ENCODE assay signal across 24 cellular contexts in genomic region chr1:56248138-56248537, GRCh38.
"Had no signal": no experiment of that assay in that cellular context is flagged by ENCODE, and none has a peak within 500 bp of the region (broad histone marks: within the 10 kb centered on the region; RNA-seq: fewer than 3 reads in every experiment).

No MANE protein-coding gene starts in this region.

- H3K27ac Mint-ChIP-seq: naive thymus-derived CD8-positive, alpha-beta T cell; nephron; stimulated activated effector memory CD8-positive, alpha-beta T cell treated with anti-CD3 and anti-CD28 coated beads, Interleukin-12 subunit alpha, Interleukin-12 subunit beta, amount 100 ng/mL, for 72 hours; stimulated activated naive CD8-positive, alpha-beta T cell treated with anti-CD3 and anti-CD28 coated beads, Interleukin-15, Interleukin-2, amounts not matched to agents 100 ng/mL and 50 ng/mL, for 24 hours; type B pancreatic cell had no signal

- H3K9me3 ChIP-seq: left ventricle myocardium inferior, ovary, prostate gland, tibial nerve, uterus had no signal

- H3K4me1 Mint-ChIP-seq: nephron; stimulated activated effector memory CD8-positive, alpha-beta T cell treated with anti-CD3 and anti-CD28 coated beads, Interleukin-12 subunit alpha, Interleukin-12 subunit beta, amount 100 ng/mL, for 72 hours had no signal

- ATAC-seq: naive thymus-derived CD8-positive, alpha-beta T cell; right cardiac atrium; sciatic nerve; stimulated activated effector memory CD8-positive, alpha-beta T cell treated with anti-CD3 and anti-CD28 coated beads, Interleukin-12 subunit alpha, Interleukin-12 subunit beta, amount 100 ng/mL, for 72 hours had no signal

- H3K4me3 ChIP-seq: left ventricle myocardium inferior, lung, ovary, prostate gland, skin epidermis, spleen, tibial nerve, uterus had no signal

- H3K36me3 ChIP-seq: left ventricle myocardium inferior, ovary, prostate gland, spleen, tibial nerve, uterus had no signal

- H3K27me3 Mint-ChIP-seq: type B pancreatic cell had no signal

- H3K27ac ChIP-seq: left ventricle myocardium inferior, ovary, prostate gland, skin epidermis, spleen, tibial nerve, uterus had no signal

- H3K4me3 Mint-ChIP-seq: naive thymus-derived CD8-positive, alpha-beta T cell; nephron; neural crest cell; stimulated activated effector memory CD8-positive, alpha-beta T cell treated with anti-CD3 and anti-CD28 coated beads, Interleukin-12 subunit alpha, Interleukin-12 subunit beta, amount 100 ng/mL, for 72 hours; stimulated activated naive CD8-positive, alpha-beta T cell treated with anti-CD3 and anti-CD28 coated beads, Interleukin-15, Interleukin-2, amounts not matched to agents 100 ng/mL and 50 ng/mL, for 24 hours; type B pancreatic cell had no signal

- H3K9me3 Mint-ChIP-seq: stimulated activated effector memory CD8-positive, alpha-beta T cell treated with anti-CD3 and anti-CD28 coated beads, Interleukin-12 subunit alpha, Interleukin-12 subunit beta, amount 100 ng/mL, for 72 hours; stimulated activated naive CD8-positive, alpha-beta T cell treated with anti-CD3 and anti-CD28 coated beads, Interleukin-15, Interleukin-2, amounts not matched to agents 100 ng/mL and 50 ng/mL, for 24 hours; type B pancreatic cell had no signal

- H3K27me3 ChIP-seq: ovary, spleen, tibial nerve, uterus had no signal

- H3K36me3 Mint-ChIP-seq: stimulated activated effector memory CD8-positive, alpha-beta T cell treated with anti-CD3 and anti-CD28 coated beads, Interleukin-12 subunit alpha, Interleukin-12 subunit beta, amount 100 ng/mL, for 72 hours; type B pancreatic cell had no signal

- DNase-seq: hippocampal formation; left ventricle myocardium inferior; mesendoderm; midbrain; naive thymus-derived CD8-positive, alpha-beta T cell; nucleus accumbens; ovary; posterior cingulate gyrus; retina; right cardiac atrium; spleen; stimulated activated CD4-positive, alpha-beta T cell treated with anti-CD3 and anti-CD28 coated beads, Interleukin-4, amount 100 ng/mL, for 24 hours; stimulated activated naive CD4-positive, alpha-beta T cell; uterus had no signal

- H3K4me1 ChIP-seq: prostate gland, tibial nerve, uterus had no signal
